1 cellular context compared by ENCODE assay signal in the genomic region with DNA sequence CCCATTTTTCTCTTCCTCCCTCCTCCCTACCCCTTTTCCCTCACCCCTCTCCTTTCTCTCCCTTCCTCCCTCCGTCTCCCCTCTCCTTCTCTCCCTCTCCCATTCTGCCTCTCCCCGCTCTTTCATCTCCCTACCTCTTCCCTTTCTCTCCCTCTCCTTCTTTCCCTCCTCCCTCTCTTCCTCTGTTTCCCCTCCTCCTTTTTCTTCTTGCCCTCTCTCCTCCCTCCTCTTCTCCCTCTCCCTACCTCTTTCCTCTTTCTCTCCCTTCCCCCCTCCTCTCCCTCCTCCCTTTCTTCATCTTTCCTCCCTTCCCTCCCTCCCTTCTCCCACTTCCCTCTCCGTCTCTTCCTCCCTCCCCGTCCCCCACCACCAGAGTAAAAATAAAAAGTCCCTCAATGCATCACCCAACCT.
TF ChIP-seq lines count a peak whose summit lies in the region.

No MANE protein-coding gene starts in this region.

TF ChIP-seq in WTC11, 78 proteins besides CTCF, POLR2A, EP300 and RAD21 (continued from another document):
- TF ChIP-seq PRRX2 (CRISPR knock-in tag; IDR thresholded peaks at IDR 0.05) (no peak), IRF1 (CRISPR knock-in tag; IDR thresholded peaks at IDR 0.05) (no peak), ATF1 (CRISPR knock-in tag; IDR thresholded peaks at IDR 0.05) (no peak), AFF4 (CRISPR knock-in tag; IDR thresholded peaks at IDR 0.05; ENCODE audit: borderline replicate concordance) (no peak), NFE2L1 (CRISPR knock-in tag; IDR thresholded peaks at IDR 0.05) (no peak), ZNF532 (CRISPR knock-in tag; IDR thresholded peaks at IDR 0.05; ENCODE audit: borderline replicate concordance) (no peak), CREB1 (CRISPR knock-in tag; IDR thresholded peaks at IDR 0.05) (no peak)
- TF ChIP-seq, protein P1, sequence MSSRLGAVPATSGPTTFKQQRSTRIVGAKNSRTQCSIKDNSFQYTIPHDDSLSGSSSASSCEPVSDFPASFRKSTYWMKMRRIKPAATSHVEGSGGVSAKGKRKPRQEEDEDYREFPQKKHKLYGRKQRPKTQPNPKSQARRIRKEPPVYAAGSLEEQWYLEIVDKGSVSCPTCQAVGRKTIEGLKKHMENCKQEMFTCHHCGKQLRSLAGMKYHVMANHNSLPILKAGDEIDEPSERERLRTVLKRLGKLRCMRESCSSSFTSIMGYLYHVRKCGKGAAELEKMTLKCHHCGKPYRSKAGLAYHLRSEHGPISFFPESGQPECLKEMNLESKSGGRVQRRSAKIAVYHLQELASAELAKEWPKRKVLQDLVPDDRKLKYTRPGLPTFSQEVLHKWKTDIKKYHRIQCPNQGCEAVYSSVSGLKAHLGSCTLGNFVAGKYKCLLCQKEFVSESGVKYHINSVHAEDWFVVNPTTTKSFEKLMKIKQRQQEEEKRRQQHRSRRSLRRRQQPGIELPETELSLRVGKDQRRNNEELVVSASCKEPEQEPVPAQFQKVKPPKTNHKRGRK (CRISPR knock-in tag; IDR thresholded peaks at IDR 0.05; ENCODE audit: borderline replicate concordance) = peak; percentile 97
- TF ChIP-seq, protein P2, sequence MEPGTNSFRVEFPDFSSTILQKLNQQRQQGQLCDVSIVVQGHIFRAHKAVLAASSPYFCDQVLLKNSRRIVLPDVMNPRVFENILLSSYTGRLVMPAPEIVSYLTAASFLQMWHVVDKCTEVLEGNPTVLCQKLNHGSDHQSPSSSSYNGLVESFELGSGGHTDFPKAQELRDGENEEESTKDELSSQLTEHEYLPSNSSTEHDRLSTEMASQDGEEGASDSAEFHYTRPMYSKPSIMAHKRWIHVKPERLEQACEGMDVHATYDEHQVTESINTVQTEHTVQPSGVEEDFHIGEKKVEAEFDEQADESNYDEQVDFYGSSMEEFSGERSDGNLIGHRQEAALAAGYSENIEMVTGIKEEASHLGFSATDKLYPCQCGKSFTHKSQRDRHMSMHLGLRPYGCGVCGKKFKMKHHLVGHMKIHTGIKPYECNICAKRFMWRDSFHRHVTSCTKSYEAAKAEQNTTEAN (CRISPR knock-in tag; IDR thresholded peaks at IDR 0.05) = no peak
